8 cellular contexts compared by ENCODE assay signal in the genomic region with DNA sequence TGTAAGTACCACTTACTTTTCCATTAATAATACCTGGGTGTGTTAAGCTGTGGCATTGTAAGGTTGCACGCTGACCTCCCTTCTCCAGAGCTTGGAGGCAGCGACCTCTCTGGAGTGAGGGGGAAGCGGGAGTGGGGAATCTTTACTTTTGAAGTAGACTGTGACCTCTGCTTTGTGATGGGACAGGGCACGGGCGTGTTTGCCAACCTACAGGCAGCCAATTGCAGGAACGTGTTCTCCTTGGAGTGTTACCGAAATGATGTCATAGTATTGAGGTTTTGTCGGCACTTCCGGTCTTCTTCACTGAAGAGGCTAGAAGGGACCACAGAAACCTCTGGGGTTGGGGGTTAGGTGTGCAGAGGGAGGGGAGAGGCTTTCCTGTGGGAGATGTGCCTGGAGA. TPM values are rescaled to one million over a fixed set of nuclear protein-coding genes. Genes with fewer than 3 reads are reported as not detected.
DNase-seq lines count a peak whose midpoint lies in the region.

No MANE protein-coding gene starts in this region.

- H3K4me3 Mint-ChIP-seq in activated naive CD4-positive, alpha-beta T cell treated with anti-CD3 and anti-CD28 coated beads, Interleukin-2, amount 10 ng/mL, durations not matched to agents 7 days and 5 days, result peak overlapping the region; percentile 93
- peak overlapping the region; percentile 92 for H3K4me3 Mint-ChIP-seq in stimulated activated naive CD8-positive, alpha-beta T cell treated with anti-CD3 and anti-CD28 coated beads, Interleukin-15, Interleukin-2, amounts not matched to agents 100 ng/mL and 50 ng/mL, for 24 hours

- CTCF ChIA-PET in activated naive CD4-positive, alpha-beta T cell treated with anti-CD3 and anti-CD28 coated beads, Interleukin-2, amount 10 ng/mL, durations not matched to agents 7 days and 5 days (lab: Charles Lee), result interaction anchor here (0.7 to 1.0 kb wide), 2 partner anchors 10 to 350 kb away, joined by 3 to 5 read pairs; no protein-coding TSS in a partner anchor

- H3K4me1 Mint-ChIP-seq in activated naive CD4-positive, alpha-beta T cell treated with anti-CD3 and anti-CD28 coated beads, Interleukin-2, amount 10 ng/mL, durations not matched to agents 7 days and 5 days, result peaks cover 21% of the 10 kb centered on the region
- H3K4me1 Mint-ChIP-seq in stimulated activated naive CD8-positive, alpha-beta T cell treated with anti-CD3 and anti-CD28 coated beads, Interleukin-15, Interleukin-2, amounts not matched to agents 100 ng/mL and 50 ng/mL, for 24 hours (ENCODE audit: low read depth), result peaks cover 13% of the 10 kb centered on the region

- intact Hi-C loops in posterior vena cava (cut with DNase I), result loop anchor here in 1 of 2 donors (5.0 to 10.0 kb wide), 2 partner anchors 72 to 255 kb away; no protein-coding TSS in a partner anchor

- no peaks in the 10 kb centered on the region for H3K36me3 Mint-ChIP-seq in activated naive CD4-positive, alpha-beta T cell treated with anti-CD3 and anti-CD28 coated beads, Interleukin-2, amount 10 ng/mL, durations not matched to agents 7 days and 5 days
- H3K36me3 Mint-ChIP-seq in stimulated activated naive CD8-positive, alpha-beta T cell treated with anti-CD3 and anti-CD28 coated beads, Interleukin-15, Interleukin-2, amounts not matched to agents 100 ng/mL and 50 ng/mL, for 24 hours (ENCODE audit: low read depth), result no peaks in the 10 kb centered on the region

- H3K9me3 ChIP-seq in adipocyte (ENCODE audit: control insufficient read depth, low read length), result no peaks in the 10 kb centered on the region

- peak; percentile 25 for DNase-seq in activated naive CD4-positive, alpha-beta T cell treated with anti-CD3 and anti-CD28 coated beads, Interleukin-2, amount 10 ng/mL, durations not matched to agents 7 days and 5 days
- DNase-seq in activated naive CD4-positive, alpha-beta T cell (lab: John Stamatoyannopoulos, UW), result no peak
- DNase-seq in adipocyte (ENCODE audit: low read depth), result peak; percentile 18
- peak; percentile 31 for DNase-seq in iPS-NIHi7 (ENCODE audit: extremely low spot score)
- DNase-seq in COLO829 (ENCODE audit: low spot score), result no peak
- DNase-seq in RKO (ENCODE audit: low spot score), result no peak
- no peak for DNase-seq in posterior vena cava (ENCODE audit: low spot score)

- H3K4me1 ChIP-seq in adipocyte (ENCODE audit: control insufficient read depth, insufficient read depth, low read length), result peaks cover 39% of the 10 kb centered on the region

- H3K27me3 Mint-ChIP-seq in activated naive CD4-positive, alpha-beta T cell treated with anti-CD3 and anti-CD28 coated beads, Interleukin-2, amount 10 ng/mL, durations not matched to agents 7 days and 5 days, result peaks cover 50% of the 10 kb centered on the region
- peaks cover 31% of the 10 kb centered on the region for H3K27me3 Mint-ChIP-seq in stimulated activated naive CD8-positive, alpha-beta T cell treated with anti-CD3 and anti-CD28 coated beads, Interleukin-15, Interleukin-2, amounts not matched to agents 100 ng/mL and 50 ng/mL, for 24 hours

- H3K4me3 ChIP-seq in adipocyte (ENCODE audit: low read length), result peak overlapping the region; percentile 99

- no peak overlapping the region for H3K27ac Mint-ChIP-seq in activated naive CD4-positive, alpha-beta T cell treated with anti-CD3 and anti-CD28 coated beads, Interleukin-2, amount 10 ng/mL, durations not matched to agents 7 days and 5 days
- H3K27ac Mint-ChIP-seq in stimulated activated naive CD8-positive, alpha-beta T cell treated with anti-CD3 and anti-CD28 coated beads, Interleukin-15, Interleukin-2, amounts not matched to agents 100 ng/mL and 50 ng/mL, for 24 hours, result peak overlapping the region; percentile 49

- H3K36me3 ChIP-seq in adipocyte (ENCODE audit: control insufficient read depth, insufficient read depth, low read length, severe bottlenecking), result peaks cover 2% of the 10 kb centered on the region

- no peaks in the 10 kb centered on the region for H3K9me3 Mint-ChIP-seq in activated naive CD4-positive, alpha-beta T cell treated with anti-CD3 and anti-CD28 coated beads, Interleukin-2, amount 10 ng/mL, durations not matched to agents 7 days and 5 days
- H3K9me3 Mint-ChIP-seq in stimulated activated naive CD8-positive, alpha-beta T cell treated with anti-CD3 and anti-CD28 coated beads, Interleukin-15, Interleukin-2, amounts not matched to agents 100 ng/mL and 50 ng/mL, for 24 hours, result no peaks in the 10 kb centered on the region

- peak overlapping the region; percentile 99 for H3K9ac ChIP-seq in adipocyte (ENCODE audit: low read length)

- no peaks in the 10 kb centered on the region for H3K27me3 ChIP-seq in adipocyte (replicated peaks; ENCODE audit: control insufficient read depth, insufficient read depth, low read length)

RNA-seq across cellular contexts. Expression of a gene that starts 2.1 kb away (rescaled TPM):
- total RNA-seq in posterior vena cava, result 10 to 100 TPM; 20.2 to 20.8 TPM

Comparison
In these comparisons a context has a peak if more than half of its experiments do, and no peak if none do; other contexts are left out.
1. DNase-seq: peak in activated naive CD4-positive, alpha-beta T cell treated with anti-CD3 and anti-CD28 coated beads, Interleukin-2, amount 10 ng/mL, durations not matched to agents 7 days and 5 days (single experiment), adipocyte (single experiment) and iPS-NIHi7 (single experiment); none in activated naive CD4-positive, alpha-beta T cell (0 of 4), COLO829 (single experiment), RKO (single experiment) and posterior vena cava (single experiment).